ENCODE assay signal across 1 cellular context in genomic region chr2:201233192-201234166, GRCh38.
A peak's percentile ranks its signal among the peaks of the same experiment; 100 is the strongest.
TF ChIP-seq lines count a peak whose summit lies in the region.

No MANE protein-coding gene starts in this region.

TF ChIP-seq in K562, 482 proteins besides CTCF, POLR2A, EP300 and RAD21 (continued from another document and continues in another):
- TF ChIP-seq, protein P1, sequence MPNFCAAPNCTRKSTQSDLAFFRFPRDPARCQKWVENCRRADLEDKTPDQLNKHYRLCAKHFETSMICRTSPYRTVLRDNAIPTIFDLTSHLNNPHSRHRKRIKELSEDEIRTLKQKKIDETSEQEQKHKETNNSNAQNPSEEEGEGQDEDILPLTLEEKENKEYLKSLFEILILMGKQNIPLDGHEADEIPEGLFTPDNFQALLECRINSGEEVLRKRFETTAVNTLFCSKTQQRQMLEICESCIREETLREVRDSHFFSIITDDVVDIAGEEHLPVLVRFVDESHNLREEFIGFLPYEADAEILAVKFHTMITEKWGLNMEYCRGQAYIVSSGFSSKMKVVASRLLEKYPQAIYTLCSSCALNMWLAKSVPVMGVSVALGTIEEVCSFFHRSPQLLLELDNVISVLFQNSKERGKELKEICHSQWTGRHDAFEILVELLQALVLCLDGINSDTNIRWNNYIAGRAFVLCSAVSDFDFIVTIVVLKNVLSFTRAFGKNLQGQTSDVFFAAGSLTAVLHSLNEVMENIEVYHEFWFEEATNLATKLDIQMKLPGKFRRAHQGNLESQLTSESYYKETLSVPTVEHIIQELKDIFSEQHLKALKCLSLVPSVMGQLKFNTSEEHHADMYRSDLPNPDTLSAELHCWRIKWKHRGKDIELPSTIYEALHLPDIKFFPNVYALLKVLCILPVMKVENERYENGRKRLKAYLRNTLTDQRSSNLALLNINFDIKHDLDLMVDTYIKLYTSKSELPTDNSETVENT (CRISPR knock-in tag; IDR thresholded peaks at IDR 0.05) = no peak
- TF ChIP-seq DNMT1 (IDR thresholded peaks at IDR 0.05) = no peak
- TF ChIP-seq E2F8 (IDR thresholded peaks at IDR 0.05; ENCODE audit: low read depth, partially characterized antibody) = no peak
- no peak for TF ChIP-seq NFATC3 (IDR thresholded peaks at IDR 0.05)
- no peak for TF ChIP-seq ZFP36 (IDR thresholded peaks at IDR 0.05; ENCODE audit: low read depth, low read length, partially characterized antibody)
- peak; percentile 60 for TF ChIP-seq SAP30 (IDR thresholded peaks at IDR 0.05; ENCODE audit: borderline replicate concordance, insufficient read depth, low read depth, low read length, poor library complexity, severe bottlenecking)
- no peak for TF ChIP-seq POLR3G (IDR thresholded peaks at IDR 0.05; ENCODE audit: extremely low read depth, insufficient read length, insufficient replicate concordance)
- no peak for TF ChIP-seq ATF7 (IDR thresholded peaks at IDR 0.05)
- no peak for TF ChIP-seq ZBED1 (IDR thresholded peaks at IDR 0.05)
- TF ChIP-seq, protein P2, sequence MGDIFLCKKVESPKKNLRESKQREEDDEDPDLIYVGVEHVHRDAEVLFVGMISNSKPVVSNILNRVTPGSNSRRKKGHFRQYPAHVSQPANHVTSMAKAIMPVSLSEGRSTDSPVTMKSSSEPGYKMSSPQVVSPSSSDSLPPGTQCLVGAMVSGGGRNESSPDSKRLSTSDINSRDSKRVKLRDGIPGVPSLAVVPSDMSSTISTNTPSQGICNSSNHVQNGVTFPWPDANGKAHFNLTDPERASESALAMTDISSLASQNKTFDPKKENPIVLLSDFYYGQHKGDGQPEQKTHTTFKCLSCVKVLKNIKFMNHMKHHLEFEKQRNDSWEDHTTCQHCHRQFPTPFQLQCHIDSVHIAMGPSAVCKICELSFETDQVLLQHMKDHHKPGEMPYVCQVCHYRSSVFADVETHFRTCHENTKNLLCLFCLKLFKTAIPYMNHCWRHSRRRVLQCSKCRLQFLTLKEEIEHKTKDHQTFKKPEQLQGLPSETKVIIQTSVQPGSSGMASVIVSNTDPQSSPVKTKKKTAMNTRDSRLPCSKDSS (IDR thresholded peaks at IDR 0.05; ENCODE audit: low read depth, partially characterized antibody) = no peak
- no peak for TF ChIP-seq GATAD2B (IDR thresholded peaks at IDR 0.05; ENCODE audit: borderline replicate concordance)
- TF ChIP-seq CEBPG (CRISPR knock-in tag; IDR thresholded peaks at IDR 0.05) = no peak
- TF ChIP-seq CEBPG (tag; conservative IDR thresholded peaks at IDR 0.05 in 1 of 2, IDR thresholded peaks at IDR 0.05 in 1 of 2) = no peak
- peak; percentile 65; the same call in 1 of the 2 replicates for TF ChIP-seq POLR2AphosphoS5 (IDR thresholded peaks at IDR 0.05; ENCODE audit: control insufficient read depth, insufficient read depth, low read depth, low read length)
- no peak for TF ChIP-seq ZKSCAN8 (CRISPR knock-in tag; IDR thresholded peaks at IDR 0.05)
- TF ChIP-seq ZNF239 (CRISPR knock-in tag; IDR thresholded peaks at IDR 0.05) = no peak
- TF ChIP-seq ZNF707 (CRISPR knock-in tag; conservative IDR thresholded peaks at IDR 0.05) = no peak
- TF ChIP-seq ZNF140 (CRISPR knock-in tag; IDR thresholded peaks at IDR 0.05) = no peak
- peak; percentile 31; the same call in 1 of the 2 replicates for TF ChIP-seq L3MBTL2 (IDR thresholded peaks at IDR 0.05)
- TF ChIP-seq EGR1 (conservative IDR thresholded peaks at IDR 0.05) = no peak; the same call in 1 of the 2 replicates
- no peak for TF ChIP-seq PHTF2 (CRISPR knock-in tag; IDR thresholded peaks at IDR 0.05)
- no peak for TF ChIP-seq ZNF41 (CRISPR knock-in tag; conservative IDR thresholded peaks at IDR 0.05)
- no peak for TF ChIP-seq HMG20A (CRISPR knock-in tag; conservative IDR thresholded peaks at IDR 0.05)
- TF ChIP-seq KDM5B (IDR thresholded peaks at IDR 0.05; ENCODE audit: insufficient replicate concordance, low read depth, low read length) = peak; percentile 63
- TF ChIP-seq TRIM25 (IDR thresholded peaks at IDR 0.05; ENCODE audit: borderline replicate concordance) = no peak
- no peak for TF ChIP-seq BDP1 (IDR thresholded peaks at IDR 0.05; ENCODE audit: insufficient read depth, insufficient read length)
- TF ChIP-seq SRSF1 (IDR thresholded peaks at IDR 0.05; ENCODE audit: low read depth, low read length) = no peak
- no peak for TF ChIP-seq ZNF311 (CRISPR knock-in tag; IDR thresholded peaks at IDR 0.05)
- no peak for TF ChIP-seq SREBF1 (IDR thresholded peaks at IDR 0.05; ENCODE audit: borderline replicate concordance, low read depth, low read length)
- TF ChIP-seq FOXK1 (CRISPR knock-in tag; IDR thresholded peaks at IDR 0.05; ENCODE audit: borderline replicate concordance) = 0 out of 2 replicates have a peak, but pooled peaks have one; percentile 43
- TF ChIP-seq, protein P3, sequence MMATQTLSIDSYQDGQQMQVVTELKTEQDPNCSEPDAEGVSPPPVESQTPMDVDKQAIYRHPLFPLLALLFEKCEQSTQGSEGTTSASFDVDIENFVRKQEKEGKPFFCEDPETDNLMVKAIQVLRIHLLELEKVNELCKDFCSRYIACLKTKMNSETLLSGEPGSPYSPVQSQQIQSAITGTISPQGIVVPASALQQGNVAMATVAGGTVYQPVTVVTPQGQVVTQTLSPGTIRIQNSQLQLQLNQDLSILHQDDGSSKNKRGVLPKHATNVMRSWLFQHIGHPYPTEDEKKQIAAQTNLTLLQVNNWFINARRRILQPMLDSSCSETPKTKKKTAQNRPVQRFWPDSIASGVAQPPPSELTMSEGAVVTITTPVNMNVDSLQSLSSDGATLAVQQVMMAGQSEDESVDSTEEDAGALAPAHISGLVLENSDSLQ (IDR thresholded peaks at IDR 0.05) = peak; percentile 73
- TF ChIP-seq MTF1 (CRISPR knock-in tag; IDR thresholded peaks at IDR 0.05; ENCODE audit: borderline replicate concordance) = no peak
- TF ChIP-seq ZBTB8A (IDR thresholded peaks at IDR 0.05; ENCODE audit: partially characterized antibody) = no peak
- TF ChIP-seq SMAD2 (IDR thresholded peaks at IDR 0.05; ENCODE audit: low read depth, low read length) = no peak
- no peak for TF ChIP-seq HMG20B (CRISPR knock-in tag; IDR thresholded peaks at IDR 0.05)
- no peak for TF ChIP-seq ATF3 (IDR thresholded peaks at IDR 0.05)
- TF ChIP-seq ATF3 (CRISPR knock-in tag; conservative IDR thresholded peaks at IDR 0.05) = no peak
- TF ChIP-seq ZNF124 (CRISPR knock-in tag; IDR thresholded peaks at IDR 0.05) = no peak
- TF ChIP-seq, protein P4, sequence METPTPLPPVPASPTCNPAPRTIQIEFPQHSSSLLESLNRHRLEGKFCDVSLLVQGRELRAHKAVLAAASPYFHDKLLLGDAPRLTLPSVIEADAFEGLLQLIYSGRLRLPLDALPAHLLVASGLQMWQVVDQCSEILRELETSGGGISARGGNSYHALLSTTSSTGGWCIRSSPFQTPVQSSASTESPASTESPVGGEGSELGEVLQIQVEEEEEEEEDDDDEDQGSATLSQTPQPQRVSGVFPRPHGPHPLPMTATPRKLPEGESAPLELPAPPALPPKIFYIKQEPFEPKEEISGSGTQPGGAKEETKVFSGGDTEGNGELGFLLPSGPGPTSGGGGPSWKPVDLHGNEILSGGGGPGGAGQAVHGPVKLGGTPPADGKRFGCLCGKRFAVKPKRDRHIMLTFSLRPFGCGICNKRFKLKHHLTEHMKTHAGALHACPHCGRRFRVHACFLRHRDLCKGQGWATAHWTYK (CRISPR knock-in tag; IDR thresholded peaks at IDR 0.05) = no peak
- TF ChIP-seq KHSRP (IDR thresholded peaks at IDR 0.05) = no peak
- TF ChIP-seq NEUROD1 (IDR thresholded peaks at IDR 0.05; ENCODE audit: borderline replicate concordance, low read depth, low read length, partially characterized antibody) = no peak
- TF ChIP-seq, protein P5, sequence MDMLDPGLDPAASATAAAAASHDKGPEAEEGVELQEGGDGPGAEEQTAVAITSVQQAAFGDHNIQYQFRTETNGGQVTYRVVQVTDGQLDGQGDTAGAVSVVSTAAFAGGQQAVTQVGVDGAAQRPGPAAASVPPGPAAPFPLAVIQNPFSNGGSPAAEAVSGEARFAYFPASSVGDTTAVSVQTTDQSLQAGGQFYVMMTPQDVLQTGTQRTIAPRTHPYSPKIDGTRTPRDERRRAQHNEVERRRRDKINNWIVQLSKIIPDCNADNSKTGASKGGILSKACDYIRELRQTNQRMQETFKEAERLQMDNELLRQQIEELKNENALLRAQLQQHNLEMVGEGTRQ (CRISPR knock-in tag; IDR thresholded peaks at IDR 0.05) = peak; percentile 63
- no peak for TF ChIP-seq RNF2 (IDR thresholded peaks at IDR 0.05)
- TF ChIP-seq ZNF398 (CRISPR knock-in tag; IDR thresholded peaks at IDR 0.05) = no peak
- TF ChIP-seq BHLHE40 (IDR thresholded peaks at IDR 0.05; ENCODE audit: low read length) = peak; percentile 69
- TF ChIP-seq, protein P6, sequence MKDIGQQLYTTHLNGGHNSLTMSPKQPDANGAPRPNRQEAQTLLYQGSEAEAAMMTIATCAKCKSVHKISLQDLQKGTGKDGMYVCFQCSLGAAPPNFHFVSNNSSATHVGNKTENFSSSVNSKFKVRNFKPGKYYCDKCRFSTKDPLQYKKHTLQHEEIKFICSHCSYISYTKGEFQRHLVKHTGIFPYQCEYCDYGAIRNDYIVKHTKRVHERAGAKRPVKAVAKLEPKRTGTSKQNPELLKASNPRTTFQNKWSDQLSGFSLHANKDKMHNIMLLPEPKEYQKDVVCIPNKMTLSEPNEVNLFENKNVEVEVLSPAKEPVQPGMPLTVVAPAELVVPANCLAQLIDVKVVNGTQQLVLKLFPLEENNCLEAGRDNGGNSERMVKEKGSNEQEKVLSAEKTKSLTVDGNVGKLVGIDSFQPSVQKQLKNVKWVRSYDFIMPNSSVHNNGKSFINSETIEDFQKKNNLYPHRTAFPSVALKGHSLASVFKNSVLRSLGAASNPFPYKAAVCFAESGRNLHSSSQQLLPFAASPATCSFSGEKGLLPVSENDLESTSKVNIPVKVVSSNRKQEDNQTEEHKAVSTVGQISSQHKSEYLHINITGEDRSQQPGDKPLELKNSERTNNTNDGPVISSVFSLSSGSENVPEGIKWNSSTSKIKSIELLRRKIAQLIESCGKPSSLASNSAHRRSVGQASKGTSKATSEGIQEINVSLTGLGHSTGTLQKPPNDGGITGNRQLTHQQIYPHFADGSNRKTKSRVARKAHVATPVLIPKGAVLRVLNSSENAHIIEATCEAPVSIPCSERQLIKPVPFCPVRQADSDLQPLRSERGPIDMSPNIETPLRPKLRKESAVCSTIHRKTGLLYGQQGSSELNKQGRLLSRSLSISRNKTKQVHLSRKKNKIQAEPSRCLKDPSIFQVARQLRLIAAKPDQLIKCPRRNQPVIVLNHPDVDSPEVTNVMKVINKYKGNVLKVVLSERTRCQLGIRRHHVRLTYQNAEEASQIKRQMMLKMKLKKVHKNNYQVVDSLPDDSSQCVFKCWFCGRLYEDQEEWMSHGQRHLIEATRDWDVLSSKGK (CRISPR knock-in tag; IDR thresholded peaks at IDR 0.05) = no peak
- no peak for TF ChIP-seq PURB (CRISPR knock-in tag; IDR thresholded peaks at IDR 0.05; ENCODE audit: low read depth)
- TF ChIP-seq RFX5 (IDR thresholded peaks at IDR 0.05; ENCODE audit: low read depth, low read length) = no peak
- no peak for TF ChIP-seq KLF13 (tag; IDR thresholded peaks at IDR 0.05; ENCODE audit: borderline replicate concordance, low read depth)
- peak; percentile 65 for TF ChIP-seq MYC (IDR thresholded peaks at IDR 0.05; ENCODE audit: low read depth, low read length)
- no peak for TF ChIP-seq MYC (CRISPR knock-in tag; IDR thresholded peaks at IDR 0.05; ENCODE audit: borderline replicate concordance, low read depth)
- no peak for TF ChIP-seq ZNF224 (CRISPR knock-in tag; IDR thresholded peaks at IDR 0.05)
